ENCODE assay signal across 10 cellular contexts in genomic region chr1:183244466-183244865, GRCh38.
DNase-seq lines count a peak whose midpoint lies in the region.
"Had no signal": no experiment of that assay in that cellular context is flagged by ENCODE, and none has a peak within 500 bp of the region (broad histone marks: within the 10 kb centered on the region; RNA-seq: fewer than 3 reads in every experiment).

No MANE protein-coding gene starts in this region.

- H3K27me3 ChIP-seq in stomach smooth muscle (ENCODE audit: control insufficient read depth in 1 of 2, insufficient read depth in 2 of 2, low read length in 2 of 2) = no peaks in the 10 kb centered on the region

- H3K9me3 ChIP-seq in stomach smooth muscle (ENCODE audit: control insufficient read depth in 2 of 2, low read length in 2 of 2) = no peaks in the 10 kb centered on the region

- no peak overlapping the region for H3K4me3 ChIP-seq in stomach smooth muscle (ENCODE audit: low read length in 2 of 2)

- no peak overlapping the region for H3K9ac ChIP-seq in stomach smooth muscle (ENCODE audit: low read length in 2 of 2)

- peak overlapping the region; percentile 7 for H3K27ac ChIP-seq in stomach smooth muscle (ENCODE audit: low read length)

- H3K36me3 ChIP-seq in stomach smooth muscle (ENCODE audit: control insufficient read depth in 2 of 2, insufficient read depth in 2 of 2, low read length in 2 of 2) = no peaks in the 10 kb centered on the region

- H3K4me1 ChIP-seq in stomach smooth muscle (ENCODE audit: control insufficient read depth, insufficient read depth, low read length) = peaks cover 5% of the 10 kb centered on the region

- DNase-seq in HuH-7 (ENCODE audit: low spot score) (peak; percentile 41), amniotic epithelial cell (ENCODE audit: low read depth) (peak; percentile 98), hepatic stellate cell (ENCODE audit: low spot score) (peak; percentile 44), superior temporal gyrus (ENCODE audit: extremely low spot score) (no peak), NCI-H345 treated with DMSO at 0.1 percent for 48 hours (lab: John Stamatoyannopoulos, UW; ENCODE audit: unreplicated experiment) (no peak), SW480 (ENCODE audit: low spot score) (no peak)
- no peak for DNase-seq in stimulated activated CD4-positive, alpha-beta T cell treated with anti-CD3 and anti-CD28 coated beads, Interleukin-1b, Interleukin-23, amount 100 ng/mL, for 48 hours
- DNase-seq: DMS79, MM.1S had no signal

Comparison
In these comparisons a context has a peak if more than half of its experiments do, and no peak if none do; other contexts are left out.
1. DNase-seq: peak in HuH-7 (single experiment), amniotic epithelial cell (single experiment) and hepatic stellate cell (single experiment); none in superior temporal gyrus (single experiment), NCI-H345 treated with DMSO at 0.1 percent for 48 hours (single experiment), SW480 (single experiment) and stimulated activated CD4-positive, alpha-beta T cell treated with anti-CD3 and anti-CD28 coated beads, Interleukin-1b, Interleukin-23, amount 100 ng/mL, for 48 hours (single experiment).